6 cellular contexts compared by ENCODE assay signal in genomic region chr19:48713041-48713863, GRCh38. TPM values are rescaled to one million over a fixed set of nuclear protein-coding genes. Genes with fewer than 3 reads are reported as not detected.
DNase-seq lines count a peak whose midpoint lies in the region; ATAC-seq and TF ChIP-seq lines count a peak whose summit lies in the region.

No MANE protein-coding gene starts in this region.

- H3K36me3 Mint-ChIP-seq in CD8-positive, alpha-beta memory T cell = peaks cover 0 to 5% (median 3%) of the 10 kb centered on the region in 3 donors

- peaks cover 14 to 23% (median 20%) of the 10 kb centered on the region in 3 donors for H3K4me1 Mint-ChIP-seq in CD8-positive, alpha-beta memory T cell

- H3K9me3 Mint-ChIP-seq in CD8-positive, alpha-beta memory T cell = peaks cover 0 to 3% (median 0%) of the 10 kb centered on the region in 5 donors

- H3K9me3 ChIP-seq in CD8-positive, alpha-beta memory T cell (ENCODE audit: low read length) = no peaks in the 10 kb centered on the region

- POLR2A ChIA-PET in CD8-positive, alpha-beta memory T cell (lab: Charles Lee) = interaction anchor here (0.7 to 1.7 kb wide), 3 partner anchors 15 to 67 kb away, joined by 3 to 7 read pairs (median 4); partner anchors contain the start of gene CA11

- H3K36me3 ChIP-seq in CD8-positive, alpha-beta memory T cell (ENCODE audit: insufficient read depth, low read length) = no peaks in the 10 kb centered on the region

- H3K4me1 ChIP-seq in CD8-positive, alpha-beta memory T cell (ENCODE audit: insufficient read depth, low read length) = peaks cover 19% of the 10 kb centered on the region

- peak overlapping the region; percentile 83 for H3K4me3 ChIP-seq in CD8-positive, alpha-beta memory T cell (ENCODE audit: low read length)
- peak overlapping the region; percentile 81 for H3K4me3 ChIP-seq in fibroblast of the aortic adventitia (ENCODE audit: low read depth, low read length)

- no peak for ATAC-seq in HG02970 (IDR thresholded peaks at IDR 0.05; ENCODE audit: low FRiP score, unreplicated experiment)

- TF ChIP-seq CTCF in fibroblast of the aortic adventitia (IDR thresholded peaks at IDR 0.05; ENCODE audit: insufficient read depth, low read length) = peak; percentile 42

- H3K27ac ChIP-seq in CD8-positive, alpha-beta memory T cell (ENCODE audit: low read depth, low read length) = peak overlapping the region; percentile 44
- H3K27ac ChIP-seq in temporal lobe (ENCODE audit: low read depth, low read length) = peak overlapping the region; percentile 71

- H3K27me3 Mint-ChIP-seq in CD8-positive, alpha-beta memory T cell = no peaks in the 10 kb centered on the region

- CTCF ChIA-PET in CD8-positive, alpha-beta memory T cell (lab: Charles Lee) = interaction anchor here (0.6 to 2.3 kb wide), 6 partner anchors 11 to 266 kb away, joined by 3 to 9 read pairs (median 4); no protein-coding TSS in a partner anchor

- H3K27me3 ChIP-seq in CD8-positive, alpha-beta memory T cell (ENCODE audit: insufficient read depth, low read length, poor library complexity, severe bottlenecking) = no peaks in the 10 kb centered on the region

- DNase-seq in CD8-positive, alpha-beta memory T cell = no peak
- DNase-seq in NCI-H748 (lab: John Stamatoyannopoulos, UW; ENCODE audit: unreplicated experiment) (peak; percentile 68), fibroblast of the aortic adventitia (ENCODE audit: low read depth) (no peak), NCI-H1694 treated with DMSO at 0.1 percent for 48 hours (lab: John Stamatoyannopoulos, UW) (no peak)

- H3K4me3 Mint-ChIP-seq in CD8-positive, alpha-beta memory T cell = peak overlapping the region; percentile 80 to 92 (median 86)

- peak overlapping the region in 5 of 8 donors; percentile 60 to 84 (median 82) for H3K27ac Mint-ChIP-seq in CD8-positive, alpha-beta memory T cell

RNA-seq across cellular contexts. Expression of gene MAMSTR, which starts 6.3 kb away (rescaled TPM):
- under 1 TPM; 0.68 to 0.69 TPM for total RNA-seq in CD8-positive, alpha-beta memory T cell
- 0.40 TPM for polyA plus RNA-seq in CD8-positive, alpha-beta memory T cell
- total RNA-seq in fibroblast of the aortic adventitia (ENCODE audit: low replicate concordance) (2.5 and 8.0 TPM in 2 replicates), temporal lobe (0.74 TPM)

RNA-seq across cellular contexts. Expression of gene FUT2, which starts 17.5 kb away (rescaled TPM):
- total RNA-seq in CD8-positive, alpha-beta memory T cell = not detected
- polyA plus RNA-seq in CD8-positive, alpha-beta memory T cell = 0.33 TPM
- not detected in 2 replicates for total RNA-seq in fibroblast of the aortic adventitia (ENCODE audit: low replicate concordance)
- under 0.01 TPM for total RNA-seq in temporal lobe

RNA-seq across cellular contexts. Expression of gene RASIP1, which starts 27.2 kb away (rescaled TPM):
- under 1 TPM; 0.20 to 0.22 TPM for total RNA-seq in CD8-positive, alpha-beta memory T cell
- 0.09 TPM for polyA plus RNA-seq in CD8-positive, alpha-beta memory T cell
- total RNA-seq in fibroblast of the aortic adventitia (ENCODE audit: low replicate concordance) (0.16 and 0.45 TPM in 2 replicates), temporal lobe (3.9 TPM)

RNA-seq across cellular contexts. Expression of gene IZUMO1, which starts 33.5 kb away (rescaled TPM):
- not detected for total RNA-seq in CD8-positive, alpha-beta memory T cell
- polyA plus RNA-seq in CD8-positive, alpha-beta memory T cell = not detected
- total RNA-seq in fibroblast of the aortic adventitia (ENCODE audit: low replicate concordance) (not detected in 2 replicates), temporal lobe (not detected)

RNA-seq across cellular contexts. Expression of gene FUT1, which starts 39.2 kb away (rescaled TPM):
- under 1 TPM; 0.09 TPM for total RNA-seq in CD8-positive, alpha-beta memory T cell
- polyA plus RNA-seq in CD8-positive, alpha-beta memory T cell = not detected
- total RNA-seq in fibroblast of the aortic adventitia (ENCODE audit: low replicate concordance) (under 0.01 TPM in 1 of 2 replicates, not detected in the other), temporal lobe (0.49 TPM)
